ENCODE assay signal across 8 cellular contexts in genomic region chr7:129635300-129636029, GRCh38. TPM values are rescaled to one million over a fixed set of nuclear protein-coding genes. Genes with fewer than 3 reads are reported as not detected.
DNase-seq lines count a peak whose midpoint lies in the region; ATAC-seq and TF ChIP-seq lines count a peak whose summit lies in the region.

No MANE protein-coding gene starts in this region.

- H3K4me2 ChIP-seq in mesenchymal stem cell (ENCODE audit: low read length, poor library complexity, severe bottlenecking): no peak overlapping the region

- no peak overlapping the region for H4K91ac ChIP-seq in mesenchymal stem cell (ENCODE audit: low read length)

- H3K27ac ChIP-seq in AG04450 (ENCODE audit: low read depth, low read length) (no peak overlapping the region), mesenchymal stem cell (ENCODE audit: low read length, poor library complexity, severe bottlenecking) (no peak overlapping the region)

- H3K27me3 Mint-ChIP-seq in activated CD4-positive, alpha-beta memory T cell treated with anti-CD3 and anti-CD28 coated beads for 36 hours: no peaks in the 10 kb centered on the region

- H3K4me3 Mint-ChIP-seq in activated CD4-positive, alpha-beta memory T cell treated with anti-CD3 and anti-CD28 coated beads for 36 hours: no peak overlapping the region
- H3K4me3 Mint-ChIP-seq in stimulated activated effector memory CD8-positive, alpha-beta T cell treated with anti-CD3 and anti-CD28 coated beads, Interleukin-12 subunit alpha, Interleukin-12 subunit beta, amount 100 ng/mL, for 72 hours: no peak overlapping the region

- H3K14ac ChIP-seq in mesenchymal stem cell (ENCODE audit: low read length in 2 of 2): no peak overlapping the region

- no peaks in the 10 kb centered on the region for H3K36me3 ChIP-seq in mesenchymal stem cell (ENCODE audit: control insufficient read depth in 1 of 2, insufficient read depth in 2 of 2, low read depth in 1 of 2, low read length in 2 of 2)

- H3K4me3 ChIP-seq in AG04450 (ENCODE audit: low read depth, low read length) (no peak overlapping the region), mesenchymal stem cell (ENCODE audit: insufficient read depth in 1 of 2, low read depth in 1 of 2, low read length in 2 of 2) (no peak overlapping the region)

- intact Hi-C loops in activated CD4-positive, alpha-beta memory T cell treated with anti-CD3 and anti-CD28 coated beads for 36 hours (cut with micrococcal nuclease): loop anchor here (1.0 to 10.0 kb wide), 4 partner anchors 23 to 291 kb away; partner anchors contain the start of gene SMKR1

- no peak overlapping the region for H3K4ac ChIP-seq in mesenchymal stem cell (ENCODE audit: low read depth in 1 of 2, low read length in 2 of 2)

- peak; percentile 97 for TF ChIP-seq CTCF in AG04450 (IDR thresholded peaks at IDR 0.05; ENCODE audit: low read depth, low read length)

- H3K9me3 ChIP-seq in AG04450 (ENCODE audit: control insufficient read depth, insufficient read depth, low read length) (no peaks in the 10 kb centered on the region), mesenchymal stem cell (ENCODE audit: control insufficient read depth, low read length) (no peaks in the 10 kb centered on the region)

- no peaks in the 10 kb centered on the region for H3K27me3 ChIP-seq in AG04450 (ENCODE audit: control insufficient read depth, insufficient read depth, low read length)
- H3K27me3 ChIP-seq in mesenchymal stem cell (ENCODE audit: control insufficient read depth in 1 of 2, insufficient read depth in 1 of 2, low read length in 2 of 2): no peaks in the 10 kb centered on the region

- H2BK120ac ChIP-seq in mesenchymal stem cell (ENCODE audit: low read depth, low read length): no peak overlapping the region

- H3K9me3 Mint-ChIP-seq in activated CD4-positive, alpha-beta memory T cell treated with anti-CD3 and anti-CD28 coated beads for 36 hours: no peaks in the 10 kb centered on the region
- H3K9me3 Mint-ChIP-seq in stimulated activated effector memory CD8-positive, alpha-beta T cell treated with anti-CD3 and anti-CD28 coated beads, Interleukin-12 subunit alpha, Interleukin-12 subunit beta, amount 100 ng/mL, for 72 hours: no peaks in the 10 kb centered on the region

- H2BK12ac ChIP-seq in mesenchymal stem cell (ENCODE audit: low read length in 2 of 2): no peak overlapping the region

- H3K4me1 Mint-ChIP-seq in activated CD4-positive, alpha-beta memory T cell treated with anti-CD3 and anti-CD28 coated beads for 36 hours (ENCODE audit: low read depth): peaks cover 36% of the 10 kb centered on the region
- peaks cover 23% of the 10 kb centered on the region for H3K4me1 Mint-ChIP-seq in stimulated activated effector memory CD8-positive, alpha-beta T cell treated with anti-CD3 and anti-CD28 coated beads, Interleukin-12 subunit alpha, Interleukin-12 subunit beta, amount 100 ng/mL, for 72 hours

- H3K18ac ChIP-seq in mesenchymal stem cell (ENCODE audit: low read depth in 1 of 2, low read length in 2 of 2): no peak overlapping the region

- no peak overlapping the region for H3K23ac ChIP-seq in mesenchymal stem cell (ENCODE audit: low read length in 2 of 2)

- WGBS in mesenchymal stem cell: 32% methylated on average over 6 of the region's 6 CpGs

- H3K9ac ChIP-seq in mesenchymal stem cell (ENCODE audit: low read length): peak overlapping the region; percentile 35

- POLR2A ChIA-PET in AG04450 (lab: Yijun Ruan, JAX): interaction anchor here (0.6 kb wide), 2 partner anchors 364 to 440 kb away, joined by 3 to 5 read pairs; no protein-coding TSS in a partner anchor
- POLR2A ChIA-PET in activated CD4-positive, alpha-beta memory T cell treated with anti-CD3 and anti-CD28 coated beads for 36 hours (lab: Charles Lee): no interaction called here

- no peak overlapping the region for H2AK5ac ChIP-seq in mesenchymal stem cell (ENCODE audit: low read length, severe bottlenecking)

- H4K8ac ChIP-seq in mesenchymal stem cell (ENCODE audit: low read length): no peak overlapping the region

- DNase-seq in AG04450 (ENCODE audit: low read depth, low spot score) (peak; percentile 54), NCI-H82 (lab: John Stamatoyannopoulos, UW) (peak; percentile 82), mesenchymal stem cell (peak; percentile 84)
- DNase-seq in activated CD4-positive, alpha-beta memory T cell treated with anti-CD3 and anti-CD28 coated beads for 36 hours: peak; percentile 81
- peak; percentile 60 for DNase-seq in effector CD4-positive, alpha-beta T cell
- DNase-seq in stimulated activated effector memory CD8-positive, alpha-beta T cell treated with anti-CD3 and anti-CD28 coated beads, Interleukin-12 subunit alpha, Interleukin-12 subunit beta, amount 100 ng/mL, for 72 hours (ENCODE audit: low spot score in 2 of 2): peak; percentile 50 to 75

- H3K79me1 ChIP-seq in mesenchymal stem cell (replicated peaks; ENCODE audit: low read length, poor library complexity, severe bottlenecking): peaks cover 22% of the 10 kb centered on the region

- H3K4me1 ChIP-seq in mesenchymal stem cell (ENCODE audit: control insufficient read depth, insufficient read depth, low read depth, low read length): no peaks in the 10 kb centered on the region

- H2BK15ac ChIP-seq in mesenchymal stem cell (ENCODE audit: low read depth, poor library complexity, severe bottlenecking): no peak overlapping the region

- peak; percentile 59 for ATAC-seq in GM18519 (IDR thresholded peaks at IDR 0.05; ENCODE audit: low FRiP score, unreplicated experiment)
- peak; percentile 84 for ATAC-seq in HG03432 (IDR thresholded peaks at IDR 0.05; ENCODE audit: unreplicated experiment)
- ATAC-seq in stimulated activated effector memory CD8-positive, alpha-beta T cell treated with anti-CD3 and anti-CD28 coated beads, Interleukin-12 subunit alpha, Interleukin-12 subunit beta, amount 100 ng/mL, for 72 hours: peak; percentile 92

- no peak overlapping the region for H2AFZ ChIP-seq in mesenchymal stem cell (ENCODE audit: low read depth, low read length)

- no peak overlapping the region for H2BK5ac ChIP-seq in mesenchymal stem cell (ENCODE audit: low read depth, low read length, poor library complexity, severe bottlenecking)

- CTCF ChIA-PET in AG04450 (lab: Charles Lee): interaction anchor here (0.6 to 2.9 kb wide), 8 partner anchors 8 to 417 kb away, joined by 3 to 12 read pairs (median 4); no protein-coding TSS in a partner anchor
- CTCF ChIA-PET in activated CD4-positive, alpha-beta memory T cell treated with anti-CD3 and anti-CD28 coated beads for 36 hours (lab: Charles Lee): interaction anchor here (0.6 to 5.4 kb wide), 20 partner anchors 8 to 417 kb away, joined by 3 to 37 read pairs (median 4); no protein-coding TSS in a partner anchor

- no peaks in the 10 kb centered on the region for H3K36me3 Mint-ChIP-seq in activated CD4-positive, alpha-beta memory T cell treated with anti-CD3 and anti-CD28 coated beads for 36 hours
- H3K36me3 Mint-ChIP-seq in stimulated activated effector memory CD8-positive, alpha-beta T cell treated with anti-CD3 and anti-CD28 coated beads, Interleukin-12 subunit alpha, Interleukin-12 subunit beta, amount 100 ng/mL, for 72 hours: peaks cover 4% of the 10 kb centered on the region

- peak overlapping the region; percentile 16 for H3K27ac Mint-ChIP-seq in activated CD4-positive, alpha-beta memory T cell treated with anti-CD3 and anti-CD28 coated beads for 36 hours
- peak overlapping the region; percentile 13 for H3K27ac Mint-ChIP-seq in stimulated activated effector memory CD8-positive, alpha-beta T cell treated with anti-CD3 and anti-CD28 coated beads, Interleukin-12 subunit alpha, Interleukin-12 subunit beta, amount 100 ng/mL, for 72 hours

RNA-seq across cellular contexts. Expression of gene NRF1, which starts 23.9 kb away (rescaled TPM):
- 10.3 and 13.1 TPM in 2 replicates for polyA plus RNA-seq in AG04450 (2011; rRNA removed)
- 22.8 and 32.2 TPM in 2 replicates for polyA minus RNA-seq in AG04450 (2011; rRNA and poly(A)+ RNA removed)
- 10 to 100 TPM; 19.9 to 20.4 TPM for total RNA-seq in activated CD4-positive, alpha-beta memory T cell treated with anti-CD3 and anti-CD28 coated beads for 36 hours
- polyA plus RNA-seq in mesenchymal stem cell (2013, experiment 1 of 2): 4.4 TPM
- polyA plus RNA-seq in mesenchymal stem cell (2013, experiment 2 of 2): 4.3 TPM
